ENCODE assay signal across 8 cellular contexts in genomic region chr14:68306265-68306933, GRCh38.
DNase-seq lines count a peak whose midpoint lies in the region; ATAC-seq and TF ChIP-seq lines count a peak whose summit lies in the region.

No MANE protein-coding gene starts in this region.

- H3K27ac ChIP-seq in liver (ENCODE audit: low read depth in 1 of 2, low read length in 2 of 2) = peak overlapping the region; percentile 79 to 90

- peak; percentile 50 for ATAC-seq in GM19468 (IDR thresholded peaks at IDR 0.05; ENCODE audit: extremely low read depth, unreplicated experiment)
- ATAC-seq in HG03354 (IDR thresholded peaks at IDR 0.05; ENCODE audit: poor library complexity, severe bottlenecking, unreplicated experiment) = peak; percentile 76
- no peak for ATAC-seq in activated CD4-positive, alpha-beta T cell treated with anti-CD3 and anti-CD28 coated beads for 36 hours

- H3K4me1 ChIP-seq in liver (ENCODE audit: control insufficient read depth in 4 of 4, insufficient read depth in 4 of 4, low read length in 3 of 4) = peaks cover 4 to 22% (median 12%) of the 10 kb centered on the region in 4 donors

- intact Hi-C loops in activated CD4-positive, alpha-beta T cell treated with anti-CD3 and anti-CD28 coated beads for 36 hours (cut with DNase I, micrococcal nuclease) = no loop called here

- H3K36me3 ChIP-seq in GM06990 (ENCODE audit: control insufficient read depth, insufficient read depth, low read length) (no peaks in the 10 kb centered on the region), liver (ENCODE audit: control insufficient read depth in 4 of 4, insufficient read depth in 3 of 4, low read depth in 1 of 4, low read length in 3 of 4) (no peaks in the 10 kb centered on the region)

- H3K4me3 ChIP-seq in GM06990 (replicated peaks; ENCODE audit: low read depth, low read length) (no peak overlapping the region), liver (ENCODE audit: low read depth in 1 of 3, low read length in 3 of 3) (no peak overlapping the region)

- H3K4me1 Mint-ChIP-seq in immature natural killer cell = peaks cover 8 to 18% of the 10 kb centered on the region in 2 donors
- H3K4me1 Mint-ChIP-seq in activated CD4-positive, alpha-beta T cell treated with anti-CD3 and anti-CD28 coated beads for 36 hours = peaks cover 17% of the 10 kb centered on the region

- peaks cover 7 to 15% (median 8%) of the 10 kb centered on the region in 3 donors for H3K36me3 Mint-ChIP-seq in immature natural killer cell
- peaks cover 3% of the 10 kb centered on the region for H3K36me3 Mint-ChIP-seq in activated CD4-positive, alpha-beta T cell treated with anti-CD3 and anti-CD28 coated beads for 36 hours (ENCODE audit: low read depth)

- TF ChIP-seq CTCF in GM06990 (IDR thresholded peaks at IDR 0.05; ENCODE audit: insufficient read depth, low read length, poor library complexity, severe bottlenecking) = peak; percentile 6
- TF ChIP-seq CTCF in liver (IDR thresholded peaks at IDR 0.05; ENCODE audit: low read depth, low read length, missing input control) = no peak

- no peak overlapping the region for H3K4me3 Mint-ChIP-seq in immature natural killer cell
- no peak overlapping the region for H3K4me3 Mint-ChIP-seq in activated CD4-positive, alpha-beta T cell treated with anti-CD3 and anti-CD28 coated beads for 36 hours

- H3K9me3 Mint-ChIP-seq in immature natural killer cell = peaks cover 0 to 5% (median 4%) of the 10 kb centered on the region in 6 donors
- H3K9me3 Mint-ChIP-seq in activated CD4-positive, alpha-beta T cell treated with anti-CD3 and anti-CD28 coated beads for 36 hours (ENCODE audit: low read depth) = peaks cover 3% of the 10 kb centered on the region

- 55% methylated on average over 4 of the region's 4 CpGs for WGBS in liver

- H3K27me3 Mint-ChIP-seq in immature natural killer cell (ENCODE audit: low read depth in 3 of 3) = peaks cover 1 to 4% (median 2%) of the 10 kb centered on the region in 3 donors
- H3K27me3 Mint-ChIP-seq in activated CD4-positive, alpha-beta T cell treated with anti-CD3 and anti-CD28 coated beads for 36 hours = no peaks in the 10 kb centered on the region

- DNase-seq in GM06990 (ENCODE audit: extremely low read depth, insufficient read length) (peak; percentile 77), SW 1271 (lab: John Stamatoyannopoulos, UW) (no peak), immature natural killer cell (no peak), NCI-H1694 treated with DMSO at 0.1 percent for 48 hours (lab: John Stamatoyannopoulos, UW) (no peak)
- no peak for DNase-seq in activated CD4-positive, alpha-beta T cell treated with anti-CD3 and anti-CD28 coated beads for 36 hours

- no peak overlapping the region for H3K9ac ChIP-seq in liver (ENCODE audit: low read depth in 1 of 2, low read length in 2 of 2)

- TF ChIP-seq RAD21 in liver (IDR thresholded peaks at IDR 0.05) = no peak

- H3K27me3 ChIP-seq in GM06990 (replicated peaks; ENCODE audit: control insufficient read depth, insufficient read depth, low read length) = no peaks in the 10 kb centered on the region
- no peaks in the 10 kb centered on the region for H3K27me3 ChIP-seq in liver (ENCODE audit: control insufficient read depth in 4 of 4, insufficient read depth in 4 of 4, low read length in 3 of 4)

- CTCF ChIA-PET in activated CD4-positive, alpha-beta T cell treated with anti-CD3 and anti-CD28 coated beads for 36 hours (lab: Charles Lee) = no interaction called here

- no peak overlapping the region for H3K27ac Mint-ChIP-seq in immature natural killer cell
- no peak overlapping the region for H3K27ac Mint-ChIP-seq in activated CD4-positive, alpha-beta T cell treated with anti-CD3 and anti-CD28 coated beads for 36 hours

- POLR2A ChIA-PET in activated CD4-positive, alpha-beta T cell treated with anti-CD3 and anti-CD28 coated beads for 36 hours (lab: Charles Lee) = no interaction called here

- H3K9me3 ChIP-seq in liver (ENCODE audit: control insufficient read depth in 4 of 4, low read length in 3 of 4) = no peaks in the 10 kb centered on the region

TF ChIP-seq in liver, 16 proteins besides CTCF, POLR2A, EP300 and RAD21:
- TF ChIP-seq JUND (IDR thresholded peaks at IDR 0.05) (no peak), MAX (IDR thresholded peaks at IDR 0.05) (peak; percentile 19)
TF ChIP-seq in liver: peak in this region for 1.
